ENCODE assay signal across 16 cellular contexts in genomic region chr4:137755033-137755471, GRCh38.
A peak's percentile ranks its signal among the peaks of the same experiment; 100 is the strongest.
DNase-seq lines count a peak whose midpoint lies in the region; ATAC-seq, FAIRE-seq and TF ChIP-seq lines count a peak whose summit lies in the region.
"Had no signal": no experiment of that assay in that cellular context is flagged by ENCODE, and none has a peak within 500 bp of the region (broad histone marks: within the 10 kb centered on the region; RNA-seq: fewer than 3 reads in every experiment).

No MANE protein-coding gene starts in this region.

- H3K4me3 ChIP-seq in bronchial epithelial cell (ENCODE audit: low read depth, low read length) (no peak overlapping the region), mesendoderm (ENCODE audit: low read length) (no peak overlapping the region)
- H3K4me3 ChIP-seq: tibial artery had no signal

- H4K8ac ChIP-seq in mesendoderm (ENCODE audit: low read depth, low read length), result no peak overlapping the region

- no peak for FAIRE-seq in bronchial epithelial cell (lab: Jason Lieb, UNC)
- FAIRE-seq: endothelial cell of umbilical vein, small intestine had no signal

- H2BK5ac ChIP-seq in mesendoderm (ENCODE audit: low read length), result no peak overlapping the region

- no peak overlapping the region for H2BK120ac ChIP-seq in mesendoderm (ENCODE audit: low read depth, low read length)

- no peak for ATAC-seq in GM19397 (IDR thresholded peaks at IDR 0.05; ENCODE audit: unreplicated experiment)
- ATAC-seq: WTC11 had no signal

- no peak overlapping the region for H3K18ac ChIP-seq in mesendoderm (ENCODE audit: low read length)

- no peaks in the 10 kb centered on the region for H3K36me3 ChIP-seq in bronchial epithelial cell (ENCODE audit: control insufficient read depth, insufficient read depth, low read length)
- H3K36me3 ChIP-seq in mesendoderm (ENCODE audit: control insufficient read depth, insufficient read depth, low read length), result no peaks in the 10 kb centered on the region
- H3K36me3 ChIP-seq: tibial artery had no signal

- H3K27me3 ChIP-seq in bronchial epithelial cell (ENCODE audit: control insufficient read depth, insufficient read depth, low read length), result no peaks in the 10 kb centered on the region
- H3K27me3 ChIP-seq in mesendoderm (ENCODE audit: insufficient read depth, low read length, poor library complexity), result no peaks in the 10 kb centered on the region
- H3K27me3 ChIP-seq: tibial artery had no signal

- no peak overlapping the region for H2BK15ac ChIP-seq in mesendoderm (replicated peaks; ENCODE audit: low read depth)

- no peak overlapping the region for H3K23ac ChIP-seq in mesendoderm (ENCODE audit: low read length)

- no peaks in the 10 kb centered on the region for H3K4me1 ChIP-seq in mesendoderm (ENCODE audit: control insufficient read depth, low read depth, low read length)

- no peaks in the 10 kb centered on the region for H3K79me2 ChIP-seq in mesendoderm (ENCODE audit: control insufficient read depth, insufficient read depth, low read length)

- no peak overlapping the region for H3K9ac ChIP-seq in mesendoderm (ENCODE audit: low read length)

- peak; percentile 37 for DNase-seq in ACHN
- DNase-seq in HS-5 (ENCODE audit: low read depth), result peak; percentile 67
- DNase-seq in bronchial epithelial cell (ENCODE audit: low read depth), result peak; percentile 76
- peak; percentile 64 for DNase-seq in mesendoderm
- DNase-seq in SW480 (ENCODE audit: low spot score), result no peak
- DNase-seq in DMS79 treated with DMSO at 0.1 percent for 48 hours (lab: John Stamatoyannopoulos, UW), result no peak
- DNase-seq in GM19238 (ENCODE audit: insufficient read length, low spot score), result no peak
- DNase-seq: activated T-cell treated with anti-CD3 and anti-CD28 coated beads for 4 hours, AML-193, naive B cell, NCI-H510A, small intestine, tibial artery had no signal

- no peak for TF ChIP-seq CTCF in bronchial epithelial cell (IDR thresholded peaks at IDR 0.05; ENCODE audit: insufficient read depth, low read length, severe bottlenecking)

- no peak overlapping the region for H2AK5ac ChIP-seq in mesendoderm (ENCODE audit: low read length)

- no peaks in the 10 kb centered on the region for H3K79me1 ChIP-seq in mesendoderm (ENCODE audit: low read length)

- in situ Hi-C loops in ACHN (cut with HindIII; ENCODE audit: low pct_ligation_motif_present, low pct_unique_long_range_greater_than_20kb, low sequenced_read_pairs), result no loop called here

- H3K4ac ChIP-seq in mesendoderm (ENCODE audit: low read depth, low read length), result no peak overlapping the region

- no peak overlapping the region for H4K5ac ChIP-seq in mesendoderm (ENCODE audit: low read length)

- no peak overlapping the region for H3K56ac ChIP-seq in mesendoderm (ENCODE audit: low read length)

- H3K4me2 ChIP-seq in mesendoderm (ENCODE audit: low read length), result no peak overlapping the region

- H3K27ac ChIP-seq in mesendoderm (ENCODE audit: low read depth, low read length), result no peak overlapping the region
- H3K27ac ChIP-seq: tibial artery had no signal

Comparison
In these comparisons a context has a peak if more than half of its experiments do, and no peak if none do; other contexts are left out.
1. DNase-seq: peak in ACHN (single experiment), HS-5 (single experiment), bronchial epithelial cell (single experiment) and mesendoderm (single experiment); none in SW480 (single experiment), DMS79 treated with DMSO at 0.1 percent for 48 hours (single experiment) and GM19238 (single experiment).